8 cellular contexts compared by ENCODE assay signal in genomic region chr6:87697581-87698552, GRCh38. TPM values are rescaled to one million over a fixed set of nuclear protein-coding genes. Genes with fewer than 3 reads are reported as not detected.
DNase-seq lines count a peak whose midpoint lies in the region; TF ChIP-seq lines count a peak whose summit lies in the region.

No MANE protein-coding gene starts in this region.

- no peak for TF ChIP-seq CTCF in stomach (IDR thresholded peaks at IDR 0.05)

- TF ChIP-seq POLR2A in stomach (IDR thresholded peaks at IDR 0.05), result no peak

- H3K4me3 ChIP-seq in stomach, result peak overlapping the region; percentile 81 to 92 (median 87)

- H3K36me3 ChIP-seq in stomach, result no peaks in the 10 kb centered on the region

- no peaks in the 10 kb centered on the region for H3K9me3 ChIP-seq in stomach

- peaks cover 47% of the 10 kb centered on the region for H3K4me1 Mint-ChIP-seq in activated naive CD8-positive, alpha-beta T cell treated with anti-CD3 and anti-CD28 coated beads for 36 hours
- H3K4me1 Mint-ChIP-seq in immature natural killer cell, result peaks cover 81 to 84% of the 10 kb centered on the region in 2 donors

- no peaks in the 10 kb centered on the region for H3K27me3 ChIP-seq in stomach

- DNase-seq in DMS79 treated with DMSO at 0.1 percent for 48 hours (lab: John Stamatoyannopoulos, UW) (peak; percentile 64), Kasumi-1 (lab: John Stamatoyannopoulos, UW) (peak; percentile 17 to 23), immature natural killer cell (no peak), stomach (no peak), NCI-H1048 (lab: John Stamatoyannopoulos, UW) (no peak)
- DNase-seq in activated naive CD8-positive, alpha-beta T cell treated with anti-CD3 and anti-CD28 coated beads for 36 hours, result no peak
- no peak for DNase-seq in stimulated activated naive CD4-positive, alpha-beta T cell treated with Interleukin-2 at 50 U/mL for 16 hours (lab: John Stamatoyannopoulos, UW)
- no peak for DNase-seq in stimulated activated naive CD4-positive, alpha-beta T cell (lab: John Stamatoyannopoulos, UW)

- 36 to 43% (median 39%) methylated on average over 8 of the region's 8 CpGs for WGBS in stomach, 5 donors

- H3K9me3 Mint-ChIP-seq in activated naive CD8-positive, alpha-beta T cell treated with anti-CD3 and anti-CD28 coated beads for 36 hours, result no peaks in the 10 kb centered on the region
- H3K9me3 Mint-ChIP-seq in immature natural killer cell, result no peaks in the 10 kb centered on the region

- TF ChIP-seq EP300 in stomach (IDR thresholded peaks at IDR 0.05), result no peak

- H3K27ac ChIP-seq in stomach, result peak overlapping the region in 4 of 5 donors; percentile 24 to 99 (median 98)

- peak overlapping the region; percentile 96 for H3K4me3 Mint-ChIP-seq in activated naive CD8-positive, alpha-beta T cell treated with anti-CD3 and anti-CD28 coated beads for 36 hours
- peak overlapping the region; percentile 91 to 100 (median 98) for H3K4me3 Mint-ChIP-seq in immature natural killer cell

- peaks cover 30 to 80% (median 50%) of the 10 kb centered on the region in 4 donors for H3K4me1 ChIP-seq in stomach

- peaks cover 46% of the 10 kb centered on the region for H3K36me3 Mint-ChIP-seq in activated naive CD8-positive, alpha-beta T cell treated with anti-CD3 and anti-CD28 coated beads for 36 hours
- no peaks in the 10 kb centered on the region for H3K36me3 Mint-ChIP-seq in immature natural killer cell

- H3K27me3 Mint-ChIP-seq in activated naive CD8-positive, alpha-beta T cell treated with anti-CD3 and anti-CD28 coated beads for 36 hours, result no peaks in the 10 kb centered on the region
- H3K27me3 Mint-ChIP-seq in immature natural killer cell (ENCODE audit: low read depth in 3 of 3), result peaks cover 8 to 19% (median 10%) of the 10 kb centered on the region in 3 donors

- peak overlapping the region; percentile 60 for H3K27ac Mint-ChIP-seq in activated naive CD8-positive, alpha-beta T cell treated with anti-CD3 and anti-CD28 coated beads for 36 hours
- H3K27ac Mint-ChIP-seq in immature natural killer cell, result peak overlapping the region; percentile 57 to 95 (median 85)

- intact Hi-C loops in stomach (cut with DNase I; ENCODE audit: low total_unique reads), result no loop called here

RNA-seq across cellular contexts. Expression of gene AKIRIN2, which starts 4.2 kb away (rescaled TPM):
- 10 to 100 TPM; 47.5 to 48.7 TPM for total RNA-seq in activated naive CD8-positive, alpha-beta T cell treated with anti-CD3 and anti-CD28 coated beads for 36 hours
- 10 to 100 TPM; 35.6 to 53.8 (median 42.0) TPM for polyA plus RNA-seq in immature natural killer cell
- 10 to 100 TPM in 2 of 5 donors, 1 to 10 TPM in 2, under 1 TPM in 1; 0.58 to 49.0 (median 5.8) TPM for total RNA-seq in stomach
- polyA plus RNA-seq in stomach, result 10 to 100 TPM; 13.0 to 20.3 (median 18.0) TPM

Comparison
In these comparisons a context has a peak if more than half of its experiments do, and no peak if none do; other contexts are left out.
1. DNase-seq: peak in DMS79 treated with DMSO at 0.1 percent for 48 hours (single experiment) and Kasumi-1 (2 of 2); none in activated naive CD8-positive, alpha-beta T cell treated with anti-CD3 and anti-CD28 coated beads for 36 hours (single experiment), immature natural killer cell (0 of 3), stomach (single experiment), stimulated activated naive CD4-positive, alpha-beta T cell treated with Interleukin-2 at 50 U/mL for 16 hours (single experiment), stimulated activated naive CD4-positive, alpha-beta T cell (0 of 6) and NCI-H1048 (single experiment).